Comparison of ENCODE assay signal across 15 cellular contexts in the genomic region with DNA sequence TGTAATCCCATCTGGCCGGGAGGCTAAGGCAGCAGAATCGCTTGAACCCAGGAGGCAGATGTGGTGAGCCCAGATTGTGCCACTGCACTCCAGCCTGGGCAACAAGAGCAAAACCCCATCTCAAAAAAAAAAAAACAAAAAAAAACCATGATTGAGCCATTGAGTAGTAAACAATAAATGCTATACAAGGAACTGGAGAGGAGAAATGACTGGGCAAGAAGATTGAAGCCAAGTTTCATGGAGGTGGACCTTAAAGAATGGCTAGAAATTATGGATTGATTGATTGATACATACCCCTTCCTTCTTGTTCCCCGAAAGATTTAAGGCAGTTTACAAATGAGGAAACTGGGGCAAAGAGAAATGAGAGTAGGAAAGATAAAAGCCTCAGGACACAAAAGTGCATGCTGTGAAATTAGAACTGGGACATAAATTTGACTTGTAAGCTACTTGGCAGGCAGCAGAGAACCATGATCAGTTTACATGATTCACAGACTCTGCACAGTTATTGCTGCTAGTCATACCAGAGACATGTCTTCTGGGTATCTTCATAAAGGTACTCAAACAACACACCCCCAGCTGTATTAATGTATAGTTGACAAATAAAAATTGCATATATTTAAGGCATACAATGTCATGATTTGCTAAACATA. TPM values are rescaled to one million over a fixed set of nuclear protein-coding genes. Genes with fewer than 3 reads are reported as not detected.
DNase-seq lines count a peak whose midpoint lies in the region; TF ChIP-seq lines count a peak whose summit lies in the region.
"Had no signal": no experiment of that assay in that cellular context is flagged by ENCODE, and none has a peak within 500 bp of the region (broad histone marks: within the 10 kb centered on the region; RNA-seq: fewer than 3 reads in every experiment).

No MANE protein-coding gene starts in this region.

- H3K27me3 ChIP-seq in GM23248 (replicated peaks; ENCODE audit: insufficient read depth) (no peaks in the 10 kb centered on the region), ovary (no peaks in the 10 kb centered on the region), tibial nerve (no peaks in the 10 kb centered on the region)
- H3K27me3 ChIP-seq: breast epithelium, testis had no signal

- peaks cover 39% of the 10 kb centered on the region for H3K79me2 ChIP-seq in GM23248 (ENCODE audit: insufficient read depth)

- H3K9ac ChIP-seq in GM23248: 0 out of 2 replicates have a peak overlapping the region, but pooled peaks have one; percentile 16

- TF ChIP-seq CTCF in AG10803 (conservative IDR thresholded peaks at IDR 0.05; ENCODE audit: low read length) (no peak), nephron (IDR thresholded peaks at IDR 0.05; ENCODE audit: unreplicated experiment in 3 of 3) (no peak), ovary (IDR thresholded peaks at IDR 0.05) (no peak), RWPE1 (conservative IDR thresholded peaks at IDR 0.05; ENCODE audit: low read depth) (no peak), tibial nerve (IDR thresholded peaks at IDR 0.05) (no peak)

- no peak overlapping the region for H3K4me3 Mint-ChIP-seq in nephron

- no peak for TF ChIP-seq POLR2A in ovary (IDR thresholded peaks at IDR 0.05)
- TF ChIP-seq POLR2A in tibial nerve (IDR thresholded peaks at IDR 0.05): no peak

- peak overlapping the region; percentile 23 to 32 (median 25) for H3K27ac Mint-ChIP-seq in nephron

- CTCF ChIA-PET in RWPE1 (lab: Yijun Ruan, JAX): interaction anchor here (0.7 to 0.9 kb wide), 2 partner anchors 18 to 56 kb away, joined by 3 to 5 read pairs; no protein-coding TSS in a partner anchor

- peak overlapping the region; percentile 59 for H3K27ac ChIP-seq in GM23248
- no peak overlapping the region for H3K27ac ChIP-seq in ovary
- H3K27ac ChIP-seq in RWPE1: no peak overlapping the region
- no peak overlapping the region for H3K27ac ChIP-seq in tibial nerve
- H3K27ac ChIP-seq: breast epithelium, testis had no signal

- H3K9me3 ChIP-seq in GM23248 (ENCODE audit: low read depth): no peaks in the 10 kb centered on the region
- no peaks in the 10 kb centered on the region for H3K9me3 ChIP-seq in ovary
- H3K9me3 ChIP-seq in tibial nerve: no peaks in the 10 kb centered on the region
- H3K9me3 ChIP-seq: breast epithelium, testis had no signal

- H3K36me3 ChIP-seq in GM23248 (ENCODE audit: low read depth) (peaks cover 36% of the 10 kb centered on the region), ovary (no peaks in the 10 kb centered on the region), tibial nerve (peaks cover 6 to 74% (median 34%) of the 10 kb centered on the region in 3 donors)

- H3K4me1 ChIP-seq in GM23248 (ENCODE audit: insufficient read depth) (peaks cover 22% of the 10 kb centered on the region), ovary (ENCODE audit: insufficient read depth) (no peaks in the 10 kb centered on the region), tibial nerve (peaks cover 0 to 5% (median 0%) of the 10 kb centered on the region in 4 donors)
- H3K4me1 ChIP-seq: breast epithelium, testis had no signal

- no peaks in the 10 kb centered on the region for H4K20me1 ChIP-seq in GM23248 (ENCODE audit: insufficient read depth)

- DNase-seq in AG10803 (ENCODE audit: low read depth) (peak; percentile 60), GM23248 (peak; percentile 85), amniotic stem cell (lab: John Stamatoyannopoulos, UW) (peak; percentile 25), ovary (no peak), RWPE1 (ENCODE audit: low spot score) (no peak), tibial nerve (ENCODE audit: low spot score in 2 of 2) (no peak)
- DNase-seq: activated T-cell treated with anti-CD3 and anti-CD28 coated beads, Interleukin-2, amount 50 U/mL, for 1 hour; NCI-H1436; SHP77 treated with DMSO at 0.1 percent for 48 hours; small intestine; testis had no signal

- peaks cover 48% of the 10 kb centered on the region for H3F3A ChIP-seq in GM23248 (ENCODE audit: insufficient read depth)

- TF ChIP-seq EP300 in ovary (IDR thresholded peaks at IDR 0.05) (no peak), tibial nerve (IDR thresholded peaks at IDR 0.05) (no peak)

- H3K4me3 ChIP-seq in AG10803 (ENCODE audit: low read length) (no peak overlapping the region), GM23248 (no peak overlapping the region), ovary (no peak overlapping the region), tibial nerve (no peak overlapping the region)
- H3K4me3 ChIP-seq: breast epithelium, testis had no signal

- H3K9me3 Mint-ChIP-seq in nephron: no peaks in the 10 kb centered on the region

- H3K36me3 Mint-ChIP-seq in nephron (ENCODE audit: low read depth): peaks cover 54% of the 10 kb centered on the region

- in situ Hi-C loops in GM23248 (cut with MboI): no loop called here

- peaks cover 19% of the 10 kb centered on the region for H3K4me1 Mint-ChIP-seq in nephron

- H3K9me2 ChIP-seq in GM23248 (ENCODE audit: insufficient read depth): no peaks in the 10 kb centered on the region

- H2AFZ ChIP-seq in GM23248: no peak overlapping the region

- POLR2A ChIA-PET in RWPE1 (lab: Yijun Ruan, JAX; ENCODE audit: low non-redundant PET): no interaction called here

- intact Hi-C loops in ovary (cut with DNase I): no loop called here

- peak overlapping the region; percentile 29 for H3K4me2 ChIP-seq in GM23248 (ENCODE audit: unreplicated experiment)

- whole genome bisulfite sequencing in GM23248 (ENCODE audit: low coverage in 1 of 2, low lambda C conversion rate in 2 of 2, missing lambda C conversion rate in 2 of 2), 2 experiments: 76 to 82% methylated on average over 3 of the region's 3 CpGs
- WGBS in ovary, 3 donors: 90 to 95% (median 93%) methylated on average over 3 of the region's 3 CpGs
- WGBS in tibial nerve, 2 donors: 83 to 91% methylated on average over 3 of the region's 3 CpGs

- no peaks in the 10 kb centered on the region for H3K27me3 Mint-ChIP-seq in nephron (ENCODE audit: low read depth)

RNA-seq across cellular contexts. Expression of a gene that starts 7.0 kb away (rescaled TPM):
- total RNA-seq in GM23248 (2014; rRNA removed; shearing (Covaris generic)): 7.5 and 19.6 TPM in 2 replicates
- polyA plus RNA-seq in GM23248 (2016; fragmentation: Nextera tagmentation; extraction: Ambion mirVana) (62.7 and 63.7 TPM in 2 replicates), ovary (10 to 100 TPM; 21.0 to 38.0 TPM)
- total RNA-seq in ovary (10 to 100 TPM; 21.1 to 30.9 (median 26.2) TPM), tibial nerve (10 to 100 TPM; 18.8 to 33.4 (median 26.2) TPM)

RNA-seq across cellular contexts. Expression of a gene that starts 16.5 kb away (rescaled TPM):
- 71.3 and 84.8 TPM in 2 replicates for total RNA-seq in GM23248 (2014; rRNA removed; shearing (Covaris generic))
- 165 and 195 TPM in 2 replicates for polyA plus RNA-seq in GM23248 (2016; fragmentation: Nextera tagmentation; extraction: Ambion mirVana)
- 100 to 1,000 TPM in 1 of 7 donors, 10 to 100 TPM in 6; 58.4 to 127 (median 70.1) TPM for total RNA-seq in ovary
- 100 to 1,000 TPM in 1 of 2 donors, 10 to 100 TPM in 1; 75.7 to 171 TPM for polyA plus RNA-seq in ovary
- total RNA-seq in tibial nerve: 100 to 1,000 TPM in 1 of 4 donors, 10 to 100 TPM in 3; 60.8 to 165 (median 78.2) TPM

RNA-seq across cellular contexts. Expression of a gene that starts 51.4 kb away (rescaled TPM):
- total RNA-seq in GM23248 (2014; rRNA removed; shearing (Covaris generic)): not detected in 2 replicates
- polyA plus RNA-seq in GM23248 (2016; fragmentation: Nextera tagmentation; extraction: Ambion mirVana): not detected in 2 replicates
- not detected for total RNA-seq in ovary
- polyA plus RNA-seq in ovary: under 1 TPM in 1 of 2 donors, not detected in 1; 0.12 TPM
- total RNA-seq in tibial nerve: under 1 TPM in 1 of 4 donors, not detected in 3; 0.39 TPM
- total RNA-seq: endothelial cell of umbilical vein, HepG2 had no signal
- polyA plus RNA-seq: endothelial cell of umbilical vein, HepG2 had no signal

Comparison
In these comparisons a context has a peak if more than half of its experiments do, and no peak if none do; other contexts are left out.
1. DNase-seq: peak in AG10803 (single experiment), GM23248 (single experiment) and amniotic stem cell (single experiment); none in ovary (0 of 5), RWPE1 (single experiment) and tibial nerve (0 of 2).